Comparison of ENCODE assay signal across 17 cellular contexts in genomic region chr6:57243954-57244353, GRCh38. TPM values are rescaled to one million over a fixed set of nuclear protein-coding genes. Genes with fewer than 3 reads are reported as not detected.
DNase-seq lines count a peak whose midpoint lies in the region; ATAC-seq, FAIRE-seq and TF ChIP-seq lines count a peak whose summit lies in the region.
"Had no signal": no experiment of that assay in that cellular context is flagged by ENCODE, and none has a peak within 500 bp of the region (broad histone marks: within the 10 kb centered on the region; RNA-seq: fewer than 3 reads in every experiment).

No MANE protein-coding gene starts in this region.

- H3K9me3 ChIP-seq in IMR-90 (ENCODE audit: control insufficient read depth, insufficient read depth, low read length) = no peaks in the 10 kb centered on the region
- no peaks in the 10 kb centered on the region for H3K9me3 ChIP-seq in K562 (replicated peaks; ENCODE audit: control insufficient read depth, insufficient read depth, low read depth, low read length)
- H3K9me3 ChIP-seq in vagina = no peaks in the 10 kb centered on the region

- H3K4me1 Mint-ChIP-seq in osteocyte (ENCODE audit: unreplicated experiment) = peaks cover 19% of the 10 kb centered on the region
- H3K4me1 Mint-ChIP-seq: B cell had no signal

- peak overlapping the region; percentile 75 for H2AK9ac ChIP-seq in IMR-90 (replicated peaks; ENCODE audit: low read depth, low read length, poor library complexity)

- TF ChIP-seq CTCF in IMR-90 (conservative IDR thresholded peaks at IDR 0.05; ENCODE audit: low read depth, low read length) (no peak), K562 (IDR thresholded peaks at IDR 0.05 in 2 of 3, conservative IDR thresholded peaks at IDR 0.05 in 1 of 3; ENCODE audit: insufficient read depth in 2 of 3, low read depth in 1 of 3, low read length in 3 of 3) (no peak), osteocyte (IDR thresholded peaks at IDR 0.05) (no peak), vagina (IDR thresholded peaks at IDR 0.05) (no peak)

- no peaks in the 10 kb centered on the region for H3K36me3 ChIP-seq in IMR-90 (ENCODE audit: control insufficient read depth, insufficient read depth, low read length)
- H3K36me3 ChIP-seq in K562 (ENCODE audit: control insufficient read depth, insufficient read depth, low read length) = no peaks in the 10 kb centered on the region
- H3K36me3 ChIP-seq in vagina = no peaks in the 10 kb centered on the region
- H3K36me3 ChIP-seq: BLaER1 treated with 17β-estradiol and CSF1 and Interleukin-3, amounts not matched to agents 10 nM and 100 nM had no signal

- FAIRE-seq in K562 (lab: Jason Lieb, UNC) = peak; percentile 65
- FAIRE-seq: H54 had no signal

- H3K4ac ChIP-seq in IMR-90 (ENCODE audit: low read depth, low read length) = peak overlapping the region; percentile 94; the same call in 1 of the 2 replicates

- dilution Hi-C loops in IMR-90 (cut with HindIII; ENCODE audit: low sequenced_read_pairs, unreplicated experiment) = no loop called here

- TF ChIP-seq POLR2A in IMR-90 (IDR thresholded peaks at IDR 0.05; ENCODE audit: low read depth, low read length) = no peak
- TF ChIP-seq POLR2A in K562 (conservative IDR thresholded peaks at IDR 0.05) = no peak
- TF ChIP-seq POLR2A in vagina (IDR thresholded peaks at IDR 0.05) = no peak

- ATAC-seq in IMR-90 (ENCODE audit: low read depth) (no peak), K562 (no peak), left cardiac atrium (no peak)
- ATAC-seq: CD8-positive, alpha-beta T cell; GM23338 had no signal

- WGBS in IMR-90 (ENCODE audit: extremely low coverage in 2 of 2, insufficient read length in 1 of 2), 2 experiments = 97% methylated on average over 6 of the region's 7 CpGs; no CpG with 5 or more reads in 1 of the 2 experiments
- WGBS in K562 (ENCODE audit: insufficient coverage, low coverage, missing lambda C conversion rate) = 34% methylated on average over 7 of the region's 7 CpGs

- peak overlapping the region; percentile 100 for H2BK5ac ChIP-seq in IMR-90 (ENCODE audit: low read depth, low read length, poor library complexity, severe bottlenecking)

- H3K9ac ChIP-seq in IMR-90 (ENCODE audit: low read depth, low read length) (no peak overlapping the region), K562 (ENCODE audit: insufficient read depth in 1 of 2, low read depth in 2 of 2, low read length in 2 of 2) (no peak overlapping the region)
- H3K9ac ChIP-seq: BLaER1 treated with 17β-estradiol and CSF1 and Interleukin-3, amounts not matched to agents 10 nM and 100 nM had no signal

- H3K4me2 ChIP-seq in IMR-90 (ENCODE audit: low read depth, low read length) = no peak overlapping the region
- no peak overlapping the region for H3K4me2 ChIP-seq in K562 (ENCODE audit: insufficient read depth, low read length)
- H3K4me2 ChIP-seq: BLaER1 treated with 17β-estradiol and CSF1 and Interleukin-3, amounts not matched to agents 10 nM and 100 nM; GM23338 had no signal

- H2AFZ ChIP-seq in IMR-90 (replicated peaks; ENCODE audit: low read length, poor library complexity) = no peak overlapping the region
- H2AFZ ChIP-seq in K562 (ENCODE audit: low read depth, low read length) = no peak overlapping the region

- H4K5ac ChIP-seq in IMR-90 (ENCODE audit: low read depth, low read length) = peak overlapping the region; percentile 91

- CTCF ChIA-PET in IMR-90 (lab: Yijun Ruan, JAX) (no interaction called here), K562 (lab: Yijun Ruan, JAX; ENCODE audit: low intra/inter-chr PET ratio) (no interaction called here)

- H3K14ac ChIP-seq in IMR-90 (replicated peaks; ENCODE audit: low read depth, low read length) = peak overlapping the region; percentile 34

- no peaks in the 10 kb centered on the region for H3K27me3 Mint-ChIP-seq in osteocyte (ENCODE audit: unreplicated experiment)

- H3K79me2 ChIP-seq in K562 (ENCODE audit: control insufficient read depth, insufficient read depth, low read length) = no peaks in the 10 kb centered on the region

- no peak for TF ChIP-seq EP300 in K562 (IDR thresholded peaks at IDR 0.05; ENCODE audit: low read length)

- H3K79me1 ChIP-seq in IMR-90 (ENCODE audit: low read depth in 1 of 2, low read length in 2 of 2) = 0 out of 4 replicates have a peak, but pooled peaks cover 0 to 10% of the 10 kb centered on the region in 2 experiments

- peak overlapping the region; percentile 50 for H3K27ac Mint-ChIP-seq in osteocyte (ENCODE audit: unreplicated experiment)
- H3K27ac Mint-ChIP-seq: B cell; CD8-positive, alpha-beta T cell; GM23338 had no signal

- H3K4me3 Mint-ChIP-seq in osteocyte (ENCODE audit: unreplicated experiment) = no peak overlapping the region
- H3K4me3 Mint-ChIP-seq: B cell; CD8-positive, alpha-beta T cell; GM23338 had no signal

- H2BK20ac ChIP-seq in IMR-90 (ENCODE audit: low read depth, low read length) = peak overlapping the region; percentile 99

- H3K23ac ChIP-seq in IMR-90 (ENCODE audit: low read depth, low read length) = no peak overlapping the region

- DNase-seq in IMR-90 = no peak
- peak in 3 of 4 experiments; percentile 25 to 54 (median 42) for DNase-seq in K562 (ENCODE audit: extremely low read depth in 1 of 4, low spot score in 3 of 4)
- no peak for DNase-seq in osteocyte (ENCODE audit: extremely low spot score, unreplicated experiment)
- no peak for DNase-seq in vagina (ENCODE audit: extremely low spot score in 2 of 2)
- DNase-seq in NCI-H2196 (lab: John Stamatoyannopoulos, UW; ENCODE audit: unreplicated experiment) = no peak
- DNase-seq in NCI-H187 treated with DMSO at 0.1 percent for 48 hours (lab: John Stamatoyannopoulos, UW) = no peak
- no peak for DNase-seq in left cardiac atrium
- DNase-seq: 8988T; Calu3; CD8-positive, alpha-beta T cell; DMS79 treated with DMSO at 0.1 percent for 48 hours; GF-D8; HCEC 1CT had no signal

- peak overlapping the region; percentile 98; the same call in 1 of the 2 replicates for H3K27ac ChIP-seq in IMR-90 (ENCODE audit: insufficient read depth, low read length)
- H3K27ac ChIP-seq in K562 (ENCODE audit: extremely low read depth, low read depth, low read length) = no peak overlapping the region
- H3K27ac ChIP-seq in vagina = peak overlapping the region; percentile 13
- H3K27ac ChIP-seq: BLaER1 treated with 17β-estradiol and CSF1 and Interleukin-3, amounts not matched to agents 10 nM and 100 nM had no signal

- POLR2A ChIA-PET in IMR-90 (lab: Charles Lee; ENCODE audit: unreplicated experiment) (no interaction called here), K562 (lab: Yijun Ruan, JAX) (interaction anchor here (0.9 kb wide), 1 partner anchor 18 kb away, joined by 3 read pairs; no protein-coding TSS in a partner anchor)

- peaks cover 11% of the 10 kb centered on the region for H3K4me1 ChIP-seq in IMR-90 (ENCODE audit: control insufficient read depth, insufficient read depth, low read length)
- H3K4me1 ChIP-seq in K562 (replicated peaks in 1 of 2; ENCODE audit: control insufficient read depth in 2 of 2, insufficient read depth in 2 of 2, low read length in 2 of 2) = no peaks in the 10 kb centered on the region; a peak in 1 of 5 replicates
- no peaks in the 10 kb centered on the region for H3K4me1 ChIP-seq in vagina
- H3K4me1 ChIP-seq: BLaER1 treated with 17β-estradiol and CSF1 and Interleukin-3, amounts not matched to agents 10 nM and 100 nM had no signal

- intact Hi-C loops in IMR-90 (cut with micrococcal nuclease) = no loop called here
- intact Hi-C loops in K562 (cut with micrococcal nuclease) = no loop called here
- intact Hi-C loops in vagina (cut with DNase I) = no loop called here
- intact Hi-C loops in left cardiac atrium (cut with DNase I) = no loop called here

- peak overlapping the region; percentile 56 for H4K91ac ChIP-seq in IMR-90 (ENCODE audit: insufficient read depth, low read depth, low read length)

- H3K9me3 Mint-ChIP-seq in osteocyte (ENCODE audit: unreplicated experiment) = peaks cover 3% of the 10 kb centered on the region
- H3K9me3 Mint-ChIP-seq: CD8-positive, alpha-beta T cell; GM23338 had no signal

- H3K9me1 ChIP-seq in IMR-90 (ENCODE audit: insufficient read depth, low read length) (no peaks in the 10 kb centered on the region; the same call in 1 of the 2 replicates), K562 (ENCODE audit: control insufficient read depth, insufficient read depth, low read length) (no peaks in the 10 kb centered on the region)

- in situ Hi-C loops in IMR-90 (cut with MboI; ENCODE audit: low sequenced_read_pairs) (no loop called here), K562 (cut with MboI) (no loop called here)

- H3K18ac ChIP-seq in IMR-90 (ENCODE audit: low read depth, low read length) = peak overlapping the region; percentile 97

- BruUV-seq in IMR-90 (replicated peaks; lab: Mats Ljungman, UMichigan) (no TSS peak), K562 (replicated peaks; lab: Mats Ljungman, UMichigan) (no TSS peak)

- H3K56ac ChIP-seq in IMR-90 (ENCODE audit: extremely low read depth, insufficient read depth, low read length) = no peak overlapping the region

- H2BK120ac ChIP-seq in IMR-90 (ENCODE audit: low read depth, low read length) = peak overlapping the region; percentile 98

- peak overlapping the region; percentile 44 to 89; a peak in 2 of 4 replicates for H4K8ac ChIP-seq in IMR-90 (ENCODE audit: low read depth in 2 of 2, low read length in 2 of 2)

- no peak for TF ChIP-seq RAD21 in IMR-90 (IDR thresholded peaks at IDR 0.05; ENCODE audit: low read length)
- TF ChIP-seq RAD21 in K562 (CRISPR knock-in tag; conservative IDR thresholded peaks at IDR 0.05 in 1 of 2, IDR thresholded peaks at IDR 0.05 in 1 of 2) = no peak

- no peak overlapping the region for H3K4me3 ChIP-seq in IMR-90 (ENCODE audit: insufficient read depth, low read depth, low read length)
- no peak overlapping the region for H3K4me3 ChIP-seq in K562
- H3K4me3 ChIP-seq in vagina = no peak overlapping the region
- H3K4me3 ChIP-seq: BLaER1 treated with 17β-estradiol and CSF1 and Interleukin-3, amounts not matched to agents 10 nM and 100 nM; GM23338 had no signal

- no peaks in the 10 kb centered on the region for H4K20me1 ChIP-seq in IMR-90 (ENCODE audit: insufficient read depth, low read length)
- H4K20me1 ChIP-seq in K562 (replicated peaks; ENCODE audit: control insufficient read depth, insufficient read depth, low read length) = no peaks in the 10 kb centered on the region
- H4K20me1 ChIP-seq: BLaER1 treated with 17β-estradiol and CSF1 and Interleukin-3, amounts not matched to agents 10 nM and 100 nM had no signal

- peak overlapping the region; percentile 72; the same call in 1 of the 3 replicates for H2BK15ac ChIP-seq in IMR-90 (ENCODE audit: low read depth, low read length)

- no peaks in the 10 kb centered on the region for H3K27me3 ChIP-seq in IMR-90 (ENCODE audit: control insufficient read depth, insufficient read depth, low read length)
- no peaks in the 10 kb centered on the region for H3K27me3 ChIP-seq in K562 (ENCODE audit: control insufficient read depth in 2 of 2, insufficient read depth in 2 of 2, low read length in 2 of 2)
- H3K27me3 ChIP-seq in vagina = no peaks in the 10 kb centered on the region
- H3K27me3 ChIP-seq: BLaER1 treated with 17β-estradiol and CSF1 and Interleukin-3, amounts not matched to agents 10 nM and 100 nM had no signal

- H2AK5ac ChIP-seq in IMR-90 (ENCODE audit: low read depth, low read length) = peak overlapping the region; percentile 99

- H3K36me3 Mint-ChIP-seq in osteocyte (ENCODE audit: unreplicated experiment) = no peaks in the 10 kb centered on the region
- H3K36me3 Mint-ChIP-seq: CD8-positive, alpha-beta T cell had no signal

RNA-seq across cellular contexts. Expression of gene RAB23, which starts 21.8 kb away (rescaled TPM):
- total RNA-seq in IMR-90 (2012; rRNA removed) (13.3 and 28.9 TPM in 2 replicates), K562 (2014; rRNA removed) (6.0 and 7.1 TPM in 2 replicates), K562 (2014; rRNA removed; fragmentation: Illumina TruSeq; extraction: Trizol) (15.0 and 16.9 TPM in 2 replicates), K562 (2015; rRNA removed; fragmentation: Illumina TruSeq; extraction: Trizol) (16.4 and 18.0 TPM in 2 replicates), K562 (2021) (9.4 and 10.0 TPM in 2 replicates), osteocyte (33.8 and 35.2 TPM in 2 replicates), vagina (31.4 TPM), left cardiac atrium (10 to 100 TPM; 10.7 to 13.8 TPM)
- polyA plus RNA-seq in IMR-90 (2012; rRNA removed) (7.8 and 10.8 TPM in 2 replicates), K562 (2011; rRNA removed) (9.6 and 14.1 TPM in 2 replicates), K562 (2014; fragmentation: Illumina TruSeq; extraction: Trizol) (10.7 and 14.3 TPM in 2 replicates), K562 (2014; fragmentation: Nextera tagmentation; extraction: Ambion mirVana) (1 to 10 TPM; 3.4 to 3.6 TPM), K562 (2014; rRNA removed) (8.4 and 10.0 TPM in 2 replicates)
- 1.8 and 2.0 TPM in 2 replicates for polyA plus RNA-seq in IMR-90 (2012; cell fraction: cytosol; rRNA removed)
- 0.72 and 6.9 TPM in 2 replicates for polyA plus RNA-seq in IMR-90 (2012; cell fraction: nucleus; rRNA removed; ENCODE audit: low replicate concordance)
- total RNA-seq in K562 (2011; cell fraction: chromatin; rRNA removed; ENCODE audit: low replicate concordance) = 2.6 and 13.3 TPM in 2 replicates
- 2.2 and 3.0 TPM in 2 replicates for total RNA-seq in K562 (2011; cell fraction: nucleolus; rRNA removed)
- total RNA-seq in K562 (2011; cell fraction: nucleoplasm; rRNA removed) = 7.0 and 17.6 TPM in 2 replicates
- polyA plus RNA-seq in K562 (2011; cell fraction: cytosol; rRNA removed) = 1.8 and 2.9 TPM in 2 replicates
- 5.1 and 7.7 TPM in 2 replicates for polyA plus RNA-seq in K562 (2011; cell fraction: nucleus; rRNA removed)
- polyA plus RNA-seq in K562 (2012) = 6.7 and 8.7 TPM in 2 replicates
- 13.2 and 14.3 TPM in 2 replicates for polyA minus RNA-seq in K562 (2011; rRNA and poly(A)+ RNA removed)
- 3.1 and 3.7 TPM in 2 replicates for polyA minus RNA-seq in K562 (2011; cell fraction: cytosol; rRNA and poly(A)+ RNA removed)
- 5.1 and 5.7 TPM in 2 replicates for polyA minus RNA-seq in K562 (2011; cell fraction: nucleus; rRNA and poly(A)+ RNA removed)

Comparison
In these comparisons a context has a peak if more than half of its experiments do, and no peak if none do; other contexts are left out.
1. DNase-seq: peak in K562 (3 of 4); none in IMR-90 (single experiment), osteocyte (single experiment), vagina (0 of 2), NCI-H2196 (single experiment), NCI-H187 treated with DMSO at 0.1 percent for 48 hours (single experiment) and left cardiac atrium (single experiment).